Comparison of ENCODE assay signal across 16 cellular contexts in the genomic region with DNA sequence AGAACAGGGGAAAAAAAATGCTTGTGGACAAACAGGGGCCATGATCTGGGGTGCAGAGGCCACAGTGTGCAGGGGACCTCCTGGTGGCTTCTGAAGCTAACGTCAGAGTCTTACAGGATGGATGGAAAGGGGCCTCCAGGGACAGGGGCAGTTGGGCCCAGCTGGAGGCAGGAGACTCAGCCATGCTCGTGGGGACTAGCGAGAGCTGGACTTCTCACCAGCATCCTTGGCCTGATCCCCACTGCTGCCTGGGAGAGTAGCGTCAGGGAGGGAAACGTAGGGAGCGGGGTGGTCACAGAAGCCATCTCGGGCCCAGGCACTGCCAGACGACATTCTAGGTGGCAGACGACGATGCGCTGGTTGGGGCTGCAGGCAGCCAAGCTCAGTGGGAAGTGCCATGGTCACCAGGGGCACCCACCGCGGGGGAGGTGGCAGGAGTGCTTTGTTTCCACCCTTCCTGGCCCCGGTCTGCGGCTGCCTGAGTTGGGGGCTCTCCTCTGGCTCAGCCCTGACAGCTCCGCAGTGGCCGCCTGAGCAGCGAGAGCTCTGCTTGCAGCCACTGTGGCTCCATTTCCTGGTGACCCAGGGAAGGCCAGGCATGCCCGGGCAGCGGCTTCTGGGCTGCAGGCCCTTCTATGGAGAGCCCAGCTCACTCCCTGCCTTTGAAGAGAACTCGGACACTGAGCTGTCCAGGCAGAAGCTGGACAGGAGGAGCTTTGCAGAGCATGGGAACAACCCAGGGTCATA. TPM values are rescaled to one million over a fixed set of nuclear protein-coding genes. Genes with fewer than 3 reads are reported as not detected.
A peak's percentile ranks its signal among the peaks of the same experiment; 100 is the strongest.
DNase-seq lines count a peak whose midpoint lies in the region; ATAC-seq and TF ChIP-seq lines count a peak whose summit lies in the region.
"Had no signal": no experiment of that assay in that cellular context is flagged by ENCODE, and none has a peak within 500 bp of the region (broad histone marks: within the 10 kb centered on the region; RNA-seq: fewer than 3 reads in every experiment).

No MANE protein-coding gene starts in this region.

- peak in 1 of 4 donors; percentile 2 for ATAC-seq in heart left ventricle
- no peak for ATAC-seq in HG03196 (IDR thresholded peaks at IDR 0.05; ENCODE audit: unreplicated experiment)
- ATAC-seq: activated CD8-positive, alpha-beta memory T cell treated with anti-CD3 and anti-CD28 coated beads, Interleukin-2, amount 10 ng/mL, durations not matched to agents 7 days and 5 days; K562; Panc1 had no signal

- H3K79me2 ChIP-seq in trophoblast cell (ENCODE audit: control insufficient read depth, insufficient read depth, low read length, poor library complexity): peaks cover 2% of the 10 kb centered on the region
- peaks cover 3% of the 10 kb centered on the region for H3K79me2 ChIP-seq in hepatocyte

- intact Hi-C loops in heart left ventricle (cut with DNase I): loop anchor here in 1 of 10 donors (2.0 kb wide), 1 partner anchor 67 kb away; no protein-coding TSS in a partner anchor

- no peak overlapping the region for H2BK120ac ChIP-seq in trophoblast cell (ENCODE audit: insufficient read depth, low read length, poor library complexity)

- H4K20me1 ChIP-seq in BLaER1: peaks cover 91% of the 10 kb centered on the region
- H4K20me1 ChIP-seq in hepatocyte (ENCODE audit: insufficient read depth, poor library complexity, severe bottlenecking): no peaks in the 10 kb centered on the region

- no peak overlapping the region for H3K4me3 ChIP-seq in BLaER1
- H3K4me3 ChIP-seq in adipocyte (ENCODE audit: low read length): no peak overlapping the region
- no peak overlapping the region for H3K4me3 ChIP-seq in heart left ventricle
- no peak overlapping the region for H3K4me3 ChIP-seq in trophoblast cell (ENCODE audit: low read depth, low read length)
- no peak overlapping the region for H3K4me3 ChIP-seq in hepatocyte
- H3K4me3 ChIP-seq: K562, skin epidermis had no signal

- peak overlapping the region; percentile 22; the same call in 1 of the 2 replicates for H3K27ac ChIP-seq in BLaER1
- H3K27ac ChIP-seq in heart left ventricle: peak overlapping the region in 11 of 12 donors; percentile 2 to 65 (median 42)
- H3K27ac ChIP-seq in trophoblast cell (ENCODE audit: low read depth, low read length): no peak overlapping the region
- H3K27ac ChIP-seq in hepatocyte: no peak overlapping the region

- no peaks in the 10 kb centered on the region for H3K27me3 ChIP-seq in BLaER1
- H3K27me3 ChIP-seq in adipocyte (replicated peaks; ENCODE audit: control insufficient read depth, insufficient read depth, low read length): no peaks in the 10 kb centered on the region
- no peaks in the 10 kb centered on the region for H3K27me3 ChIP-seq in heart left ventricle
- no peaks in the 10 kb centered on the region for H3K27me3 ChIP-seq in trophoblast cell (ENCODE audit: insufficient read depth, low read length)
- no peaks in the 10 kb centered on the region for H3K27me3 ChIP-seq in hepatocyte

- no peak for TF ChIP-seq POLR2A in heart left ventricle (IDR thresholded peaks at IDR 0.05)

- DNase-seq in adipocyte (ENCODE audit: low read depth) (no peak), heart left ventricle (peak in 1 of 5 donors; percentile 54), trophoblast cell (no peak), hepatic stellate cell (ENCODE audit: low spot score) (no peak), NCI-H1092 (lab: John Stamatoyannopoulos, UW) (no peak), hepatocyte (ENCODE audit: low spot score) (no peak)
- DNase-seq: activated CD8-positive, alpha-beta memory T cell treated with anti-CD3 and anti-CD28 coated beads, Interleukin-2, amount 10 ng/mL, durations not matched to agents 7 days and 5 days; COR-L47; immature natural killer cell; NCI-H1105; NCI-H774 had no signal

- H2AK5ac ChIP-seq in trophoblast cell (ENCODE audit: low read length): no peak overlapping the region

- peak overlapping the region; percentile 37 for H4K91ac ChIP-seq in trophoblast cell (ENCODE audit: low read depth, low read length)

- H3K4me1 ChIP-seq in BLaER1: peaks cover 18% of the 10 kb centered on the region
- peaks cover 31% of the 10 kb centered on the region for H3K4me1 ChIP-seq in adipocyte (ENCODE audit: control insufficient read depth, insufficient read depth, low read length)
- H3K4me1 ChIP-seq in heart left ventricle: peaks cover 8 to 55% (median 34%) of the 10 kb centered on the region in 12 donors
- H3K4me1 ChIP-seq in trophoblast cell (ENCODE audit: control insufficient read depth in 1 of 2, insufficient read depth in 2 of 2, low read length in 2 of 2): peaks cover 11 to 12% of the 10 kb centered on the region in 2 experiments
- no peaks in the 10 kb centered on the region for H3K4me1 ChIP-seq in hepatocyte (ENCODE audit: insufficient read depth)

- peaks cover 77% of the 10 kb centered on the region for H3K36me3 ChIP-seq in BLaER1
- H3K36me3 ChIP-seq in adipocyte (ENCODE audit: control insufficient read depth, insufficient read depth, low read length, severe bottlenecking): peaks cover 46% of the 10 kb centered on the region
- H3K36me3 ChIP-seq in heart left ventricle: peaks cover 0 to 8% (median 0%) of the 10 kb centered on the region in 9 donors
- peaks cover 24 to 28% of the 10 kb centered on the region in 2 experiments for H3K36me3 ChIP-seq in trophoblast cell (ENCODE audit: control insufficient read depth in 1 of 2, insufficient read depth in 2 of 2, low read length in 2 of 2)
- no peaks in the 10 kb centered on the region for H3K36me3 ChIP-seq in hepatocyte (replicated peaks; ENCODE audit: insufficient read depth, low read depth)

- 74 to 78% (median 77%) methylated on average over 12 to 21 of the region's 21 CpGs for whole genome bisulfite sequencing in heart left ventricle, 4 donors
- WGBS in trophoblast cell (ENCODE audit: extremely low coverage, insufficient coverage, insufficient read length): no CpG with 5 or more reads among the region's 21 CpGs
- WGBS in hepatocyte (ENCODE audit: low lambda C conversion rate, missing lambda C conversion rate): 92% methylated on average over 21 of the region's 21 CpGs

- no peak overlapping the region for H4K12ac ChIP-seq in trophoblast cell (ENCODE audit: low read depth, low read length)

- no peaks in the 10 kb centered on the region for H3K9me2 ChIP-seq in hepatocyte (replicated peaks; ENCODE audit: insufficient read depth)

- H3K14ac ChIP-seq in trophoblast cell (ENCODE audit: low read length): peak overlapping the region; percentile 51

- H2BK12ac ChIP-seq in trophoblast cell (ENCODE audit: low read length): no peak overlapping the region

- H3K23ac ChIP-seq in trophoblast cell (ENCODE audit: low read length): no peak overlapping the region

- H2AFZ ChIP-seq in trophoblast cell (ENCODE audit: insufficient read depth, low read length, poor library complexity) (no peak overlapping the region), hepatocyte (no peak overlapping the region)

- H3K9me3 ChIP-seq in BLaER1: 0 out of 2 replicates have a peak, but pooled peaks cover 4% of the 10 kb centered on the region
- no peaks in the 10 kb centered on the region for H3K9me3 ChIP-seq in adipocyte (ENCODE audit: control insufficient read depth, low read length)
- no peaks in the 10 kb centered on the region for H3K9me3 ChIP-seq in heart left ventricle
- H3K9me3 ChIP-seq in trophoblast cell (ENCODE audit: insufficient read depth, low read depth, low read length): peaks cover 2% of the 10 kb centered on the region
- no peaks in the 10 kb centered on the region for H3K9me3 ChIP-seq in hepatocyte (ENCODE audit: low read depth)

- no peak overlapping the region for H3K9ac ChIP-seq in BLaER1
- peak overlapping the region; percentile 15 for H3K9ac ChIP-seq in adipocyte (ENCODE audit: low read length)
- H3K9ac ChIP-seq in trophoblast cell (ENCODE audit: low read length): no peak overlapping the region

- peak overlapping the region; percentile 15 for H4K8ac ChIP-seq in trophoblast cell (ENCODE audit: low read depth, low read length)

- peak overlapping the region; percentile 12 for H2BK5ac ChIP-seq in trophoblast cell (ENCODE audit: low read depth, low read length, poor library complexity)

- TF ChIP-seq CTCF in heart left ventricle (IDR thresholded peaks at IDR 0.05): no peak
- no peak for TF ChIP-seq CTCF in hepatocyte (IDR thresholded peaks at IDR 0.05; ENCODE audit: poor library complexity)

- peak overlapping the region; percentile 16 for H3K18ac ChIP-seq in trophoblast cell (ENCODE audit: low read length)

- H3K4ac ChIP-seq in trophoblast cell (ENCODE audit: low read depth, low read length): no peak overlapping the region

- H3K4me2 ChIP-seq in BLaER1 (no peak overlapping the region), trophoblast cell (ENCODE audit: low read length) (no peak overlapping the region), hepatocyte (no peak overlapping the region)

- peaks cover 7% of the 10 kb centered on the region for H3K79me1 ChIP-seq in trophoblast cell (ENCODE audit: low read length)

RNA-seq across cellular contexts. Expression of a gene that starts 31.0 kb away (rescaled TPM):
- total RNA-seq in heart left ventricle: 1 to 10 TPM; 2.2 to 8.8 (median 4.3) TPM
- 10 to 100 TPM in 1 of 2 donors, 1 to 10 TPM in 1; 3.3 to 12.9 TPM for polyA plus RNA-seq in heart left ventricle
- polyA plus RNA-seq in trophoblast cell (2013): 3.9 and 4.1 TPM in 2 replicates
- total RNA-seq in hepatocyte: 5.9 and 10.0 TPM in 2 replicates
- 3.7 and 3.9 TPM in 2 replicates for polyA plus RNA-seq in hepatocyte

Comparison
In these comparisons a context has a peak if more than half of its experiments do, and no peak if none do; other contexts are left out.
1. H3K27ac ChIP-seq: peak in BLaER1 (single experiment) and heart left ventricle (11 of 12); none in trophoblast cell (single experiment) and hepatocyte (single experiment).